In the genomic region with DNA sequence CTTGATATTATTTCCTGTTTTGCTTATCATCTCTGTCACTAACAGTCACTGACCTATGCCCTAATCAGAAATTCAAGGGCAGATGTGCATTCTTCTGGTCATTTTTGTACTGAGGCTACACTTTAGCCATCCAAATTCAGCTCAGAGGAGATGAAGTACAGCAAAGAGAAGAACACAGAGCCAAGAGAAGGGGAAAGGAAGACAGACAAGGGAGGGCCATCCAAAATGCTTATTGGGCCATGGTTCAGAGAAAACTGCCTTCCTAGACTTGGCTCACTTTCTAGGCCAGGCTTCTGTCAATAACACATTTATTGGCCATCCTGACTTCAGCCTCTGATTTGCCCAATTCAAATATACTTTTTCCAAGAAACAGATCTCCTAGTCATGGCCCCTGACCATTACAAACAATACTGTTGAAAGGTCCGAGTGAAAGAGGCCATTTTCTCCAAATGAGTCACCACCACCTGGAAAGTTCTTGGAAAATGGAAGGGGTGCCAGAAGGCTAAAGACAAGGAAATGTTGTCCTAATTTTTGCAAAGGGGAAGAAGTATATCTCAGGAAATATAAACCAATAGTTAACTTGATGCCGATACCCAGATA, we compare ENCODE assay signal across 9 cellular contexts. TPM values are rescaled to one million over a fixed set of nuclear protein-coding genes. Genes with fewer than 3 reads are reported as not detected.
"Had no signal": no experiment of that assay in that cellular context is flagged by ENCODE, and none has a peak within 500 bp of the region (broad histone marks: within the 10 kb centered on the region; RNA-seq: fewer than 3 reads in every experiment).

No MANE protein-coding gene starts in this region.

- ATAC-seq: HCT116 had no signal

- H3K4me1 ChIP-seq: HAP-1 had no signal

- DNase-seq: GM23248, GOT3, H7, HFFc6, IMR-90 had no signal

- H3K9me3 ChIP-seq: HAP-1 had no signal

- H3K27ac Mint-ChIP-seq: HFFc6 had no signal

- H3K27ac ChIP-seq: GM23248 had no signal

- H3K4me3 ChIP-seq: GM23248, HAP-1 had no signal

- FAIRE-seq: HTR-8/SVneo had no signal

- H3K36me3 ChIP-seq: HAP-1 had no signal

- H3K4me3 Mint-ChIP-seq: HFFc6 had no signal

RNA-seq across cellular contexts. Expression of a gene that starts 56.4 kb away (rescaled TPM):
- total RNA-seq: GM23248, HFFc6, HT-29, IMR-90 had no signal
- polyA plus RNA-seq: GM23248, IMR-90 had no signal
